ENCODE assay signal across 19 cellular contexts in the genomic region with DNA sequence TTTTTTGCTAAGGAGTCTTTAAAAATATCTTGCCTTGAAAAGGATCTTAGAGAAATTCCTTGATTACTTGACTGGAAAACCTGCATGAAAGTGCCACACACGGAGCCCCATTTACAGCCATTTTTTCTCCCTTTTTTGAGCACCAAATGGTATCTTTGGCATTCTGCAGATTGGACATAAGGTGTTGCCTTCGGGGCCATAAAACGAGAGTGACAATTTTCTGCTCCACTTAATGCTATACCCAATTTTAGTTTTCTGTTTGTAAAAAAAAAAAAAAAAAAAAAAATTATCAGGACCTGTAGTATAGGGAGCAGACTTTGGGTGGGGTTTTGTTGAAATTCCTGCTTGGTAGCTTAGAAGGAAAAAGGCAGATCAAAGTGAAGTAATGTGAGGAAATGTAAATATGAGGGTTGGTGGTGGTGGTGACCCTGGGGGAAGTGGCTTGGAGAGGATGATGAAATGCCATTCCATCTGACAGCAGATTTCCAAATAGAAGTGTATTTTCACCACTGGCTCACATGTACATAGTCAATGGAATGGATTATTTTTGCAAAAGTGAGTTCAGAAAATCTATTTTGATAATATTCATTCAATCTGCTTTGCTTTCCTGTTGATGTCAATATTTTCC.
A peak's percentile ranks its signal among the peaks of the same experiment; 100 is the strongest.
DNase-seq lines count a peak whose midpoint lies in the region; ATAC-seq and TF ChIP-seq lines count a peak whose summit lies in the region.
"Had no signal": no experiment of that assay in that cellular context is flagged by ENCODE, and none has a peak within 500 bp of the region (broad histone marks: within the 10 kb centered on the region; RNA-seq: fewer than 3 reads in every experiment).

No MANE protein-coding gene starts in this region.

- H2AFZ ChIP-seq in GM23338 (no peak overlapping the region), neural progenitor cell (replicated peaks) (no peak overlapping the region)
- H2AFZ ChIP-seq: GM23248 had no signal

- H3K27me3 Mint-ChIP-seq in GM23338 (ENCODE audit: insufficient read depth, low read depth, poor library complexity) (peaks cover 3% of the 10 kb centered on the region), neural progenitor cell (ENCODE audit: insufficient read depth, low read depth) (peaks cover 11% of the 10 kb centered on the region), T-cell (no peaks in the 10 kb centered on the region)
- H3K27me3 Mint-ChIP-seq: stimulated activated memory B cell treated with anti-CD40 and anti-IgM and Interleukin-4, amounts not matched to agents 10 μg/mL and 1 μg/mL and 100 μg/mL, for 72 hours had no signal

- no peak for DNase-seq in GM23338 (ENCODE audit: low spot score)
- DNase-seq in NB4 (ENCODE audit: low read depth), result peak; percentile 82
- peak; percentile 93 for DNase-seq in cerebellar cortex (ENCODE audit: low spot score)
- no peak for DNase-seq in neural progenitor cell (ENCODE audit: low spot score)
- no peak for DNase-seq in ACHN
- no peak for DNase-seq in T-cell
- DNase-seq in activated CD4-positive, CD25-positive, alpha-beta regulatory T cell (lab: John Stamatoyannopoulos, UW), result no peak
- DNase-seq: activated CD8-positive, alpha-beta memory T cell treated with anti-CD3 and anti-CD28 coated beads for 24 hours; activated naive CD4-positive, alpha-beta T cell treated with anti-CD3 and anti-CD28 coated beads, Interleukin-2, amount 50 U/mL, for 16 hours; GM23248; head of caudate nucleus; NCI-H1048; right cardiac atrium; stimulated activated CD4-positive, alpha-beta T cell treated with anti-CD3 and anti-CD28 coated beads, Interleukin-4, amount 100 ng/mL, for 4 hours had no signal

- H3K27ac ChIP-seq in GM23338 (ENCODE audit: low read depth) (no peak overlapping the region), neural progenitor cell (no peak overlapping the region)
- H3K27ac ChIP-seq: GM23248 had no signal

- TF ChIP-seq CTCF in GM23338 (conservative IDR thresholded peaks at IDR 0.05; ENCODE audit: low read depth in 2 of 2), result no peak
- no peak for TF ChIP-seq CTCF in NB4 (IDR thresholded peaks at IDR 0.05; ENCODE audit: low read depth, low read length)
- TF ChIP-seq CTCF in neural progenitor cell (IDR thresholded peaks at IDR 0.05), result no peak

- CTCF ChIA-PET in T-cell (lab: Charles Lee), result no interaction called here

- no peak for TF ChIP-seq POLR2A in NB4 (IDR thresholded peaks at IDR 0.05; ENCODE audit: extremely low read depth, insufficient read length)

- peaks cover 8% of the 10 kb centered on the region; the same call in 2 of the 3 replicates for H3K4me1 Mint-ChIP-seq in GM23338
- H3K4me1 Mint-ChIP-seq in neural progenitor cell, result peaks cover 30% of the 10 kb centered on the region
- no peaks in the 10 kb centered on the region for H3K4me1 Mint-ChIP-seq in T-cell
- H3K4me1 Mint-ChIP-seq: stimulated activated memory B cell treated with anti-CD40 and anti-IgM and Interleukin-4, amounts not matched to agents 10 μg/mL and 1 μg/mL and 100 μg/mL, for 72 hours had no signal

- ATAC-seq in GM23338, result no peak
- ATAC-seq in T-cell (replicated peaks in 1 of 4), result no peak
- ATAC-seq: left lobe of liver; right cardiac atrium; Right ventricle myocardium inferior; stimulated activated memory B cell treated with anti-CD40 and anti-IgM and Interleukin-4, amounts not matched to agents 10 μg/mL and 1 μg/mL and 100 μg/mL, for 72 hours had no signal

- H3K4me3 ChIP-seq in GM23338 (no peak overlapping the region), NB4 (ENCODE audit: low read depth, low read length) (no peak overlapping the region), neural progenitor cell (no peak overlapping the region)
- H3K4me3 ChIP-seq: GM23248 had no signal

- H3K27ac Mint-ChIP-seq in GM23338 (0 out of 2 replicates have a peak overlapping the region, but pooled peaks have one; percentile 41), neural progenitor cell (no peak overlapping the region), T-cell (no peak overlapping the region)
- H3K27ac Mint-ChIP-seq: CD14-positive monocyte; stimulated activated memory B cell treated with anti-CD40 and anti-IgM and Interleukin-4, amounts not matched to agents 10 μg/mL and 1 μg/mL and 100 μg/mL, for 72 hours had no signal

- in situ Hi-C loops in ACHN (cut with HindIII; ENCODE audit: low pct_ligation_motif_present, low pct_unique_long_range_greater_than_20kb, low sequenced_read_pairs), result no loop called here

- H3K9me3 ChIP-seq in neural progenitor cell (ENCODE audit: low read depth), result no peaks in the 10 kb centered on the region

- H3K27me3 ChIP-seq in GM23338 (ENCODE audit: insufficient read depth), result no peaks in the 10 kb centered on the region
- no peaks in the 10 kb centered on the region for H3K27me3 ChIP-seq in neural progenitor cell

- no peaks in the 10 kb centered on the region for H3K4me1 ChIP-seq in GM23338 (ENCODE audit: insufficient read depth)
- H3K4me1 ChIP-seq in neural progenitor cell, result peaks cover 31% of the 10 kb centered on the region

- POLR2A ChIA-PET in T-cell (lab: Charles Lee), result interaction anchor here in 1 of 2 donors (0.6 kb wide), 1 partner anchor 16 kb away, joined by 3 read pairs; no protein-coding TSS in a partner anchor

- no peaks in the 10 kb centered on the region for H3K36me3 ChIP-seq in GM23338 (ENCODE audit: insufficient read depth)
- no peaks in the 10 kb centered on the region for H3K36me3 ChIP-seq in neural progenitor cell

- H4K20me1 ChIP-seq in GM23338 (replicated peaks; ENCODE audit: insufficient read depth), result no peaks in the 10 kb centered on the region
- no peaks in the 10 kb centered on the region for H4K20me1 ChIP-seq in neural progenitor cell (ENCODE audit: low read depth)

- no peak overlapping the region for H3K9ac ChIP-seq in neural progenitor cell
- H3K9ac ChIP-seq: GM23248 had no signal

- H3K4me2 ChIP-seq in GM23338 (no peak overlapping the region), neural progenitor cell (no peak overlapping the region)

- H3K79me2 ChIP-seq in GM23338 (replicated peaks; ENCODE audit: insufficient read depth), result no peaks in the 10 kb centered on the region
- H3K79me2 ChIP-seq in neural progenitor cell (ENCODE audit: low read depth), result no peaks in the 10 kb centered on the region

- peaks cover 9% of the 10 kb centered on the region; the same call in 1 of the 2 replicates for H3K9me2 ChIP-seq in GM23338 (ENCODE audit: insufficient read depth)

- peaks cover 3% of the 10 kb centered on the region; the same call in 2 of the 3 replicates for H3K9me3 Mint-ChIP-seq in GM23338
- no peaks in the 10 kb centered on the region for H3K9me3 Mint-ChIP-seq in neural progenitor cell
- H3K9me3 Mint-ChIP-seq in T-cell, result peaks cover 0 to 4% (median 0%) of the 10 kb centered on the region in 3 donors
- H3K9me3 Mint-ChIP-seq: nephron had no signal

- H3K36me3 Mint-ChIP-seq in GM23338 (ENCODE audit: low read depth) (no peaks in the 10 kb centered on the region), neural progenitor cell (no peaks in the 10 kb centered on the region), T-cell (no peaks in the 10 kb centered on the region)
- H3K36me3 Mint-ChIP-seq: CD14-positive monocyte; stimulated activated memory B cell treated with anti-CD40 and anti-IgM and Interleukin-4, amounts not matched to agents 10 μg/mL and 1 μg/mL and 100 μg/mL, for 72 hours had no signal

- H3K4me3 Mint-ChIP-seq in GM23338 (no peak overlapping the region), neural progenitor cell (peak overlapping the region; percentile 19), T-cell (no peak overlapping the region)
- H3K4me3 Mint-ChIP-seq: CD14-positive monocyte; nephron; stimulated activated memory B cell treated with anti-CD40 and anti-IgM and Interleukin-4, amounts not matched to agents 10 μg/mL and 1 μg/mL and 100 μg/mL, for 72 hours had no signal

- H3F3A ChIP-seq in GM23338 (replicated peaks; ENCODE audit: low read depth) (no peaks in the 10 kb centered on the region), neural progenitor cell (ENCODE audit: low read depth) (peaks cover 25% of the 10 kb centered on the region)

TF ChIP-seq in GM23338, 12 proteins besides CTCF, POLR2A, EP300 and RAD21 (continues in another document):
- TF ChIP-seq EZH2 (IDR thresholded peaks at IDR 0.05; ENCODE audit: low read depth, unreplicated experiment), result no peak
- TF ChIP-seq ZNF114 (CRISPR knock-in tag; IDR thresholded peaks at IDR 0.05), result no peak

Comparison
In these comparisons a context has a peak if more than half of its experiments do, and no peak if none do; other contexts are left out.
1. DNase-seq: peak in NB4 (single experiment) and cerebellar cortex (single experiment); none in GM23338 (single experiment), neural progenitor cell (single experiment), ACHN (single experiment), T-cell (0 of 34) and activated CD4-positive, CD25-positive, alpha-beta regulatory T cell (0 of 4).